In the genomic region with DNA sequence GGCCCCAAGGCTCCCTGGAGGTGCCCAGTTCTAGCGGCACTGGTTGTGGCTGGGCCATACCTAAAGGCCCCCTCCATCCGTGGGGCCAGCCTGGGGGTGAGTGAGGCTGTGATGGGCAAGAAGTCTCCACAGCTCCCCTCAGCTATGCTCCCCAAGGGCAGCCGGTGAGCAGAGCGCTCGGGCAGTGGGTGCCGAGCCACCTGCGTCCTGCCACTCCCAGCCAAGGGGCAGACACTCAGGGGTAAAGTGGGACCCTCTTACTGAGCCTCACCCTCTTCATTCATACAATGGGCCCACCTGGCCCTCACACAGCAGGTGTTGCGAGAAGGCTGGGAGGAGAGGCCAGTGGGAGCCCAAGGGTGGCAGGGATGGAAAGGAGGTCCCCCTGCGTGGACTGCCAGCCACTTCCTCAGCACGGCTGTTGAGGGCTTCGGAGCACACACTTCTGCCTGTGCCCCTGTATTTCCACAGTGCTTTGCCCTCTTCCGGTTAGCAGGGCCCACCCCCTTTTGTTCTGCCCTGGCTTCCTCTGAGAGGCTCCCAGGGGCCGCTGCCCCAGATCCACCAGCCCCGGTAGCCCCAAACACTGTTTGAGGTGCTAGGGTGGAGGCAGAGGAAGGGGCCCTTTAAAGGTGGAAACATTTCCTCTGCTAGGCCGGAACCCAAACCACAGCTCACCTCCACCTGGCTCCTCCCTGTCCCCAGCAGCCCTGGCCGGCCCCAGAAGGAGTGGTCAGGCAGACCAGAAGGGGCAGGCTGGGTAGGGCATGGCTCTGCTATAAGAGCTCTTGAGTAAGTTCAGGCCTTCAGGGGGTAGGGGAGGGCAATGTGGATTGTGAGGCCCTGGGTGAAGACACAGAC, we compare ENCODE assay signal across 1 cellular context.
TF ChIP-seq lines count a peak whose summit lies in the region.

No MANE protein-coding gene starts in this region.

TF ChIP-seq in H1, 55 proteins besides CTCF, POLR2A, EP300 and RAD21:
- TF ChIP-seq KDM1A (IDR thresholded peaks at IDR 0.05; ENCODE audit: borderline replicate concordance, low read length): no peak
- TF ChIP-seq RNF2 (IDR thresholded peaks at IDR 0.05; ENCODE audit: borderline replicate concordance, low read depth, low read length, missing control alignments, poor library complexity, severe bottlenecking): no peak
- TF ChIP-seq SP2 (IDR thresholded peaks at IDR 0.05; ENCODE audit: low read length): no peak
- TF ChIP-seq KDM5A (IDR thresholded peaks at IDR 0.05; ENCODE audit: low read length): no peak
- TF ChIP-seq TBP (IDR thresholded peaks at IDR 0.05; ENCODE audit: low read depth, low read length): no peak
TF ChIP-seq in H1: peak in this region for 0.
